12 cellular contexts compared by ENCODE assay signal in genomic region chr9:71741841-71742648, GRCh38. TPM values are rescaled to one million over a fixed set of nuclear protein-coding genes. Genes with fewer than 3 reads are reported as not detected.
DNase-seq lines count a peak whose midpoint lies in the region; ATAC-seq, FAIRE-seq and TF ChIP-seq lines count a peak whose summit lies in the region.
"Had no signal": no experiment of that assay in that cellular context is flagged by ENCODE, and none has a peak within 500 bp of the region (broad histone marks: within the 10 kb centered on the region; RNA-seq: fewer than 3 reads in every experiment).

No MANE protein-coding gene starts in this region.

- intact Hi-C loops in CD4-positive, alpha-beta memory T cell (cut with micrococcal nuclease), result no loop called here
- intact Hi-C loops in CD4-positive, alpha-beta T cell (cut with DNase I, micrococcal nuclease), result no loop called here

- no peaks in the 10 kb centered on the region for H3K27me3 Mint-ChIP-seq in CD4-positive, alpha-beta memory T cell
- no peaks in the 10 kb centered on the region for H3K27me3 Mint-ChIP-seq in CD4-positive, alpha-beta T cell

- no peak overlapping the region for H3K4me3 Mint-ChIP-seq in CD4-positive, alpha-beta memory T cell
- no peak overlapping the region for H3K4me3 Mint-ChIP-seq in CD4-positive, alpha-beta T cell
- H3K4me3 Mint-ChIP-seq: activated T-helper 1 cell treated with anti-CD3 and anti-CD28 coated beads, Interleukin-12 subunit alpha, Interleukin-12 subunit beta, Interleukin-2, Interleukin-4 antibody, amounts not matched to agents 30 ng/mL and 10 ng/mL and 1 ng/mL, durations not matched to agents 14 hours and 24 hours and 36 hours had no signal

- H3K27ac ChIP-seq in CD4-positive, alpha-beta memory T cell (ENCODE audit: low read depth, low read length), result no peak overlapping the region
- peak overlapping the region; percentile 27 for H3K27ac ChIP-seq in RWPE2 (ENCODE audit: poor library complexity, severe bottlenecking)
- peak overlapping the region; percentile 73 to 74 for H3K27ac ChIP-seq in mucosa of rectum (ENCODE audit: low read depth in 2 of 2, low read length in 2 of 2)
- no peak overlapping the region for H3K27ac ChIP-seq in CD4-positive, alpha-beta T cell (ENCODE audit: low read depth, low read length)

- POLR2A ChIA-PET in CD4-positive, alpha-beta memory T cell (lab: Charles Lee; ENCODE audit: partially characterized antibody), result no interaction called here
- POLR2A ChIA-PET in CD4-positive, alpha-beta T cell (lab: Charles Lee), result no interaction called here

- no peak for FAIRE-seq in GM12891 (lab: Jason Lieb, UNC)

- no peak for DNase-seq in CD4-positive, alpha-beta memory T cell
- no peak for DNase-seq in RWPE2 (ENCODE audit: low spot score)
- peak; percentile 33 for DNase-seq in epithelial cell of esophagus (ENCODE audit: low read depth)
- DNase-seq in GM12891 (ENCODE audit: insufficient read length, low spot score), result no peak
- DNase-seq in cerebellar cortex (ENCODE audit: low spot score), result no peak
- no peak for DNase-seq in CD4-positive, alpha-beta T cell
- DNase-seq: HCEC 1CT; hippocampal formation; stimulated activated naive CD4-positive, alpha-beta T cell had no signal

- peaks cover under 1 to 17% (median 9%) of the 10 kb centered on the region in 4 donors for H3K4me1 Mint-ChIP-seq in CD4-positive, alpha-beta memory T cell
- H3K4me1 Mint-ChIP-seq in CD4-positive, alpha-beta T cell (ENCODE audit: low read depth), result peaks cover 43% of the 10 kb centered on the region

- H3K4me3 ChIP-seq in CD4-positive, alpha-beta memory T cell (ENCODE audit: low read length in 2 of 2), result no peak overlapping the region
- H3K4me3 ChIP-seq in RWPE2 (ENCODE audit: severe bottlenecking), result no peak overlapping the region
- H3K4me3 ChIP-seq in epithelial cell of esophagus (ENCODE audit: low read length), result no peak overlapping the region
- peak overlapping the region; percentile 11 to 23 for H3K4me3 ChIP-seq in mucosa of rectum (ENCODE audit: low read length in 2 of 2)

- H3K36me3 ChIP-seq in CD4-positive, alpha-beta memory T cell (ENCODE audit: insufficient read depth, low read length), result peaks cover 11% of the 10 kb centered on the region
- peaks cover 24% of the 10 kb centered on the region; the same call in 1 of the 2 replicates for H3K36me3 ChIP-seq in RWPE2 (ENCODE audit: low read depth)
- H3K36me3 ChIP-seq in mucosa of rectum (ENCODE audit: control insufficient read depth in 2 of 2, insufficient read depth in 2 of 2, low read length in 2 of 2), result peaks cover 6 to 18% of the 10 kb centered on the region in 2 donors

- peaks cover 0 to 3% (median 0%) of the 10 kb centered on the region in 8 donors for H3K9me3 Mint-ChIP-seq in CD4-positive, alpha-beta memory T cell
- no peaks in the 10 kb centered on the region for H3K9me3 Mint-ChIP-seq in CD4-positive, alpha-beta T cell
- H3K9me3 Mint-ChIP-seq: activated T-helper 1 cell treated with anti-CD3 and anti-CD28 coated beads, Interleukin-12 subunit alpha, Interleukin-12 subunit beta, Interleukin-2, Interleukin-4 antibody, amounts not matched to agents 30 ng/mL and 10 ng/mL and 1 ng/mL, durations not matched to agents 14 hours and 24 hours and 36 hours had no signal

- ATAC-seq in RWPE2 (ENCODE audit: low read depth) (no peak), GM21447 (IDR thresholded peaks at IDR 0.05; ENCODE audit: unreplicated experiment) (no peak)
- ATAC-seq in CD4-positive, alpha-beta T cell (ENCODE audit: poor library complexity), result no peak

- H3K36me3 Mint-ChIP-seq in CD4-positive, alpha-beta memory T cell, result peaks cover 47 to 66% of the 10 kb centered on the region in 2 donors
- peaks cover 88% of the 10 kb centered on the region for H3K36me3 Mint-ChIP-seq in CD4-positive, alpha-beta T cell (ENCODE audit: low read depth)

- no peaks in the 10 kb centered on the region for H3K27me3 ChIP-seq in CD4-positive, alpha-beta memory T cell (ENCODE audit: insufficient read depth, low read length)
- no peaks in the 10 kb centered on the region for H3K27me3 ChIP-seq in RWPE2 (ENCODE audit: insufficient read depth, poor library complexity, severe bottlenecking)
- H3K27me3 ChIP-seq in mucosa of rectum (ENCODE audit: control insufficient read depth in 2 of 2, insufficient read depth in 2 of 2, low read length in 2 of 2), result no peaks in the 10 kb centered on the region
- no peaks in the 10 kb centered on the region for H3K27me3 ChIP-seq in CD4-positive, alpha-beta T cell (ENCODE audit: control insufficient read depth, insufficient read depth, low read length)

- H3K4me1 ChIP-seq in CD4-positive, alpha-beta memory T cell (ENCODE audit: insufficient read depth, low read length), result no peaks in the 10 kb centered on the region
- H3K4me1 ChIP-seq in RWPE2 (ENCODE audit: insufficient read depth, poor library complexity, severe bottlenecking) (peaks cover 24% of the 10 kb centered on the region), mucosa of rectum (ENCODE audit: control insufficient read depth in 2 of 2, insufficient read depth in 2 of 2, low read length in 2 of 2) (peaks cover 17 to 33% of the 10 kb centered on the region in 2 donors)

- CTCF ChIA-PET in CD4-positive, alpha-beta memory T cell (lab: Charles Lee; ENCODE audit: partially characterized antibody), result no interaction called here
- CTCF ChIA-PET in CD4-positive, alpha-beta T cell (lab: Charles Lee), result interaction anchor here (1.2 kb wide), 1 partner anchor 27 kb away, joined by 4 read pairs; no protein-coding TSS in a partner anchor

- no peak for TF ChIP-seq CTCF in RWPE2 (IDR thresholded peaks at IDR 0.05; ENCODE audit: poor library complexity, severe bottlenecking)
- no peak for TF ChIP-seq CTCF in epithelial cell of esophagus (IDR thresholded peaks at IDR 0.05; ENCODE audit: insufficient read depth, low read depth, low read length, missing control alignments)
- no peak for TF ChIP-seq CTCF in CD4-positive, alpha-beta T cell (IDR thresholded peaks at IDR 0.05)

- H3K27ac Mint-ChIP-seq in CD4-positive, alpha-beta memory T cell, result peak overlapping the region in 4 of 7 donors; percentile 6 to 74 (median 28)
- H3K27ac Mint-ChIP-seq in CD4-positive, alpha-beta T cell, result no peak overlapping the region
- H3K27ac Mint-ChIP-seq: activated T-helper 1 cell treated with anti-CD3 and anti-CD28 coated beads, Interleukin-12 subunit alpha, Interleukin-12 subunit beta, Interleukin-2, Interleukin-4 antibody, amounts not matched to agents 30 ng/mL and 10 ng/mL and 1 ng/mL, durations not matched to agents 14 hours and 24 hours and 36 hours had no signal

- no peaks in the 10 kb centered on the region for H3K9me3 ChIP-seq in CD4-positive, alpha-beta memory T cell (ENCODE audit: control insufficient read depth in 1 of 2, low read length in 2 of 2)
- H3K9me3 ChIP-seq in RWPE2 (ENCODE audit: severe bottlenecking) (no peaks in the 10 kb centered on the region), mucosa of rectum (ENCODE audit: control insufficient read depth in 2 of 2, low read length in 2 of 2) (no peaks in the 10 kb centered on the region)
- no peaks in the 10 kb centered on the region for H3K9me3 ChIP-seq in CD4-positive, alpha-beta T cell (ENCODE audit: control insufficient read depth, low read length)

- H3K9ac ChIP-seq in mucosa of rectum (ENCODE audit: low read depth in 1 of 2, low read length in 2 of 2), result peak overlapping the region in 1 of 2 donors; percentile 45

- TF ChIP-seq POLR2A in GM12891 (IDR thresholded peaks at IDR 0.05; ENCODE audit: low read depth, low read length), result no peak

TF ChIP-seq in GM12891, 5 proteins besides CTCF, POLR2A, EP300 and RAD21:
- TF ChIP-seq POLR2AphosphoS5 (IDR thresholded peaks at IDR 0.05; ENCODE audit: low read depth, low read length), result no peak
- no peak for TF ChIP-seq SPI1 (IDR thresholded peaks at IDR 0.05; ENCODE audit: low read depth, low read length)
- TF ChIP-seq POU2F2 (IDR thresholded peaks at IDR 0.05; ENCODE audit: low read depth, low read length), result no peak
- TF ChIP-seq PAX5 (IDR thresholded peaks at IDR 0.05; ENCODE audit: insufficient read depth, low read length, severe bottlenecking), result no peak
- no peak for TF ChIP-seq TAF1 (IDR thresholded peaks at IDR 0.05; ENCODE audit: low read depth, low read length)

RNA-seq across cellular contexts. Expression of gene CEMIP2, which starts 26.3 kb away (rescaled TPM):
- 10 to 100 TPM; 85.8 to 89.4 TPM for total RNA-seq in CD4-positive, alpha-beta memory T cell
- polyA plus RNA-seq in CD4-positive, alpha-beta memory T cell, result 10 to 100 TPM; 10.0 to 15.6 TPM
- polyA plus RNA-seq in GM12891 (2012; ENCODE audit: low read depth, missing spikeins), result 0.24 TPM
- total RNA-seq in CD4-positive, alpha-beta T cell, result 100 to 1,000 TPM; 301 to 305 TPM

Comparison
In these comparisons a context has a peak if more than half of its experiments do, and no peak if none do; other contexts are left out.
1. H3K27ac ChIP-seq: peak in RWPE2 (single experiment) and mucosa of rectum (2 of 2); none in CD4-positive, alpha-beta memory T cell (single experiment) and CD4-positive, alpha-beta T cell (single experiment).
2. H3K4me3 ChIP-seq: peak in mucosa of rectum (2 of 2); none in CD4-positive, alpha-beta memory T cell (0 of 2), RWPE2 (single experiment) and epithelial cell of esophagus (single experiment).